In genomic region chr11:47347134-47347533, GRCh38 we compare ENCODE assay signal across 35 cellular contexts. TPM values are rescaled to one million over a fixed set of nuclear protein-coding genes. Genes with fewer than 3 reads are reported as not detected.
"Had no signal": no experiment of that assay in that cellular context is flagged by ENCODE, and none has a peak within 500 bp of the region (broad histone marks: within the 10 kb centered on the region; RNA-seq: fewer than 3 reads in every experiment).

No MANE protein-coding gene starts in this region.

- H3K4me3 Mint-ChIP-seq: activated CD4-positive, alpha-beta T cell treated with anti-CD3 and anti-CD28 coated beads, Interleukin-2, amount 10 ng/mL, durations not matched to agents 24 days and 14 days; activated CD8-positive, alpha-beta T cell treated with anti-CD3 and anti-CD28 coated beads for 36 hours; activated naive CD8-positive, alpha-beta T cell treated with anti-CD3 and anti-CD28 coated beads for 36 hours; activated T-cell treated with anti-CD3 and anti-CD28 coated beads, Interleukin-2, amount 50 U/mL, for 72 hours; activated T-helper 17 cell treated with anti-CD3 and anti-CD28 coated beads, Interleukin-2, amount 50 U/mL, for 72 hours; T-helper 1 cell treated with Interleukin-12 subunit alpha and Interleukin-12 subunit beta and Interleukin-4 antibody, amounts not matched to agents 30 μg/mL and 1 μg/mL, for 36 hours; T-helper 2 cell treated with Interferon-gamma antibody and Interleukin-4, amounts not matched to agents 5 μg/mL and 100 μg/mL, for 36 hours had no signal

- H3K36me3 Mint-ChIP-seq: activated naive CD8-positive, alpha-beta T cell treated with anti-CD3 and anti-CD28 coated beads for 36 hours had no signal

- H3K27ac ChIP-seq: body of pancreas, breast epithelium, PC-9, SJSA1 had no signal

- H3K9ac ChIP-seq: SK-N-SH had no signal

- H3K27me3 ChIP-seq: body of pancreas, breast epithelium had no signal

- H3K9me3 Mint-ChIP-seq: activated CD4-positive, alpha-beta T cell treated with anti-CD3 and anti-CD28 coated beads, Interleukin-2, amount 10 ng/mL, durations not matched to agents 24 days and 14 days; activated CD8-positive, alpha-beta T cell treated with anti-CD3 and anti-CD28 coated beads for 36 hours; activated naive CD8-positive, alpha-beta T cell treated with anti-CD3 and anti-CD28 coated beads for 36 hours; activated T-cell treated with anti-CD3 and anti-CD28 coated beads, Interleukin-2, amount 50 U/mL, for 72 hours; activated T-helper 17 cell treated with anti-CD3 and anti-CD28 coated beads, Interleukin-2, amount 50 U/mL, for 72 hours; T-helper 1 cell treated with Interleukin-12 subunit alpha and Interleukin-12 subunit beta and Interleukin-4 antibody, amounts not matched to agents 30 μg/mL and 1 μg/mL, for 36 hours; T-helper 2 cell treated with Interferon-gamma antibody and Interleukin-4, amounts not matched to agents 5 μg/mL and 100 μg/mL, for 36 hours had no signal

- H3K27me3 Mint-ChIP-seq: activated CD4-positive, alpha-beta T cell treated with anti-CD3 and anti-CD28 coated beads, Interleukin-2, amount 10 ng/mL, durations not matched to agents 24 days and 14 days; activated CD8-positive, alpha-beta T cell treated with anti-CD3 and anti-CD28 coated beads for 36 hours; activated naive CD8-positive, alpha-beta T cell treated with anti-CD3 and anti-CD28 coated beads for 36 hours; activated T-helper 17 cell treated with anti-CD3 and anti-CD28 coated beads, Interleukin-2, amount 50 U/mL, for 72 hours had no signal

- FAIRE-seq: astrocyte, TTC549 had no signal

- H3K4me2 ChIP-seq: PC-9, SK-N-SH had no signal

- DNase-seq: activated CD4-positive, alpha-beta T cell treated with anti-CD3 and anti-CD28 coated beads, Interleukin-2, amount 10 ng/mL, durations not matched to agents 24 days and 14 days; activated CD4-positive, alpha-beta T cell treated with anti-CD3 and anti-CD28 coated beads, Interleukin-2, amount 50 U/mL, for 4 hours; activated CD8-positive, alpha-beta T cell treated with anti-CD3 and anti-CD28 coated beads for 36 hours; activated effector memory CD4-positive, alpha-beta T cell treated with anti-CD3 and anti-CD28 coated beads, Interleukin-2, amount 50 U/mL, for 16 hours; activated naive CD4-positive, alpha-beta T cell; activated naive CD4-positive, alpha-beta T cell treated with anti-CD3 and anti-CD28 coated beads, Interleukin-2, amount 50 U/mL, for 16 hours; activated naive CD8-positive, alpha-beta T cell treated with anti-CD3 and anti-CD28 coated beads for 36 hours; activated T-cell treated with anti-CD3 and anti-CD28 coated beads, Interleukin-2, amount 50 U/mL, for 1 hour; activated T-cell treated with anti-CD3 and anti-CD28 coated beads, Interleukin-2, amount 50 U/mL, for 72 hours; body of pancreas; central memory CD4-positive, alpha-beta T cell; KG1; MM.1S; MV-4-11; NCI-H1092; NCI-H1436 treated with DMSO at 0.1 percent for 48 hours; NCI-H1694 treated with DMSO at 0.1 percent for 48 hours; NCI-H2029; NCI-H2171; NCI-H510A; NCI-H526; NCI-H748 treated with DMSO at 0.1 percent for 48 hours; NK-92 treated with Interleukin-12 subunit alpha and Interleukin-12 subunit beta, amount 100 ng/mL, for 24 hours; SHP77 treated with DMSO at 0.1 percent for 48 hours; SK-N-SH had no signal

- H3K36me3 ChIP-seq: breast epithelium, SJSA1 had no signal

- ATAC-seq: activated CD8-positive, alpha-beta T cell treated with anti-CD3 and anti-CD28 coated beads for 36 hours; activated T-cell treated with anti-CD3 and anti-CD28 coated beads, Interleukin-2, amount 50 U/mL, for 72 hours; activated T-helper 17 cell treated with anti-CD3 and anti-CD28 coated beads, Interleukin-2, amount 50 U/mL, for 72 hours; body of pancreas had no signal

- H3K27ac Mint-ChIP-seq: activated CD4-positive, alpha-beta T cell treated with anti-CD3 and anti-CD28 coated beads, Interleukin-2, amount 10 ng/mL, durations not matched to agents 24 days and 14 days; activated CD8-positive, alpha-beta T cell treated with anti-CD3 and anti-CD28 coated beads for 36 hours; activated naive CD8-positive, alpha-beta T cell treated with anti-CD3 and anti-CD28 coated beads for 36 hours; activated T-cell treated with anti-CD3 and anti-CD28 coated beads, Interleukin-2, amount 50 U/mL, for 72 hours; activated T-helper 17 cell treated with anti-CD3 and anti-CD28 coated beads, Interleukin-2, amount 50 U/mL, for 72 hours; T-helper 1 cell treated with Interleukin-12 subunit alpha and Interleukin-12 subunit beta and Interleukin-4 antibody, amounts not matched to agents 30 μg/mL and 1 μg/mL, for 36 hours; T-helper 2 cell treated with Interferon-gamma antibody and Interleukin-4, amounts not matched to agents 5 μg/mL and 100 μg/mL, for 36 hours had no signal

- H3K4me3 ChIP-seq: body of pancreas, breast epithelium, PC-9, SJSA1 had no signal

- H2AFZ ChIP-seq: PC-9 had no signal

- H3K4me1 ChIP-seq: breast epithelium, SJSA1 had no signal

- H3K4me1 Mint-ChIP-seq: activated CD4-positive, alpha-beta T cell treated with anti-CD3 and anti-CD28 coated beads, Interleukin-2, amount 10 ng/mL, durations not matched to agents 24 days and 14 days; activated naive CD8-positive, alpha-beta T cell treated with anti-CD3 and anti-CD28 coated beads for 36 hours had no signal

- H3K9me3 ChIP-seq: body of pancreas, breast epithelium, SJSA1, SK-N-SH had no signal

RNA-seq across cellular contexts. Expression of gene MYBPC3, which starts 5.4 kb away (rescaled TPM):
- total RNA-seq: activated CD4-positive, alpha-beta T cell treated with anti-CD3 and anti-CD28 coated beads, Interleukin-2, amount 10 ng/mL, durations not matched to agents 24 days and 14 days; activated CD8-positive, alpha-beta memory T cell treated with anti-CD3 and anti-CD28 coated beads for 36 hours; activated CD8-positive, alpha-beta T cell treated with anti-CD3 and anti-CD28 coated beads for 36 hours; activated naive CD8-positive, alpha-beta T cell treated with anti-CD3 and anti-CD28 coated beads for 36 hours; activated T-cell treated with anti-CD3 and anti-CD28 coated beads, Interleukin-2, amount 50 U/mL, for 72 hours; activated T-helper 17 cell treated with anti-CD3 and anti-CD28 coated beads, Interleukin-2, amount 50 U/mL, for 72 hours; astrocyte; body of pancreas; LHCN-M2; PC-9; SJSA1 had no signal
- polyA plus RNA-seq: SK-N-SH had no signal

RNA-seq across cellular contexts. Expression of gene SPI1, which starts 31.2 kb away (rescaled TPM):
- total RNA-seq: activated CD4-positive, alpha-beta T cell treated with anti-CD3 and anti-CD28 coated beads, Interleukin-2, amount 10 ng/mL, durations not matched to agents 24 days and 14 days; activated CD8-positive, alpha-beta memory T cell treated with anti-CD3 and anti-CD28 coated beads for 36 hours; astrocyte; LHCN-M2; PC-9; SJSA1 had no signal
- polyA plus RNA-seq: SK-N-SH had no signal
